17 cellular contexts compared by ENCODE assay signal in the genomic region with DNA sequence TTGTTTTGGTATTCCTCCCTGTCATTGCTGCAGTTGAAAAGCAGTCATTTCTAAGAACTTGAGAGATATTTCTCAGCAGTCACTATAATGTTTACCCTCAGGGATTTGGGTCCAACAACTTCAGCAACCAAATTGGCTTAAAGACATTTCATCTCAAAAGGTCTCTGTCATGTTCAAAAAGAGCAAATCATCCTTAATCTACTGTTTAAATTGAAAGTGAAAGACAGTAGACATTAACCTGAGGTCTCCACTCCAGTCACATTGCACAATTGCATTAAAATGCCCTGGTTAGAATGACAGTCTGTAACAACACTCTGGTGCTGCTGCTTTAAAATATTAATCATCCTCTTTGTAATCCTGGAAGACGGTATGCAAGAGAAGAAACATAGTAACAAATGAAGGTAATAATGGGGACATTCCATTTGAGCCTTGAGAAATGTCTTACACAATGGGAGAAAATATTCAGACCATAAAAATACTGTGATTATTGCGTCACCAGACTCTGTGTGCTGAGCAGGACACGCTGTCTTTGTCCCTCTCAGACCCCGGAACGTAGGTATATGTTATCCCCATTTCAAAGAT.
DNase-seq lines count a peak whose midpoint lies in the region; ATAC-seq and TF ChIP-seq lines count a peak whose summit lies in the region.
"Had no signal": no experiment of that assay in that cellular context is flagged by ENCODE, and none has a peak within 500 bp of the region (broad histone marks: within the 10 kb centered on the region; RNA-seq: fewer than 3 reads in every experiment).

No MANE protein-coding gene starts in this region.

- no peaks in the 10 kb centered on the region for H3K27me3 Mint-ChIP-seq in activated T-helper 17 cell treated with anti-CD3 and anti-CD28 coated beads, Interleukin-2, amount 50 U/mL, for 72 hours
- H3K27me3 Mint-ChIP-seq: T-cell had no signal

- no peaks in the 10 kb centered on the region for H3K27me3 ChIP-seq in heart right ventricle
- H3K27me3 ChIP-seq: Peyer's patch had no signal

- H3K4me1 Mint-ChIP-seq in activated T-helper 17 cell treated with anti-CD3 and anti-CD28 coated beads, Interleukin-2, amount 50 U/mL, for 72 hours = peaks cover 3% of the 10 kb centered on the region
- H3K4me1 Mint-ChIP-seq: T-cell had no signal

- H3K27ac ChIP-seq in heart right ventricle (no peak overlapping the region), caudate nucleus (ENCODE audit: low read depth, low read length) (no peak overlapping the region)
- H3K27ac ChIP-seq: Peyer's patch, psoas muscle, thoracic aorta had no signal

- no peaks in the 10 kb centered on the region for H3K9me3 ChIP-seq in heart right ventricle
- H3K9me3 ChIP-seq: Peyer's patch, psoas muscle, thoracic aorta had no signal

- peak; percentile 24 for ATAC-seq in left ventricle myocardium superior
- no peak for ATAC-seq in heart right ventricle
- ATAC-seq in activated T-helper 17 cell treated with anti-CD3 and anti-CD28 coated beads, Interleukin-2, amount 50 U/mL, for 72 hours (replicated peaks) = peak; percentile 43
- no peak for ATAC-seq in HG02642 (IDR thresholded peaks at IDR 0.05; ENCODE audit: poor library complexity, unreplicated experiment)
- ATAC-seq: T-cell had no signal

- H3K9me3 Mint-ChIP-seq in activated T-helper 17 cell treated with anti-CD3 and anti-CD28 coated beads, Interleukin-2, amount 50 U/mL, for 72 hours = no peaks in the 10 kb centered on the region
- H3K9me3 Mint-ChIP-seq: activated naive CD8-positive, alpha-beta T cell treated with anti-CD3 and anti-CD28 coated beads for 36 hours had no signal

- intact Hi-C loops in left ventricle myocardium superior (cut with micrococcal nuclease) = no loop called here
- intact Hi-C loops in heart right ventricle (cut with DNase I) = no loop called here
- intact Hi-C loops in posterior vena cava (cut with DNase I) = no loop called here

- H3K36me3 ChIP-seq in heart right ventricle = no peaks in the 10 kb centered on the region
- H3K36me3 ChIP-seq: Peyer's patch, thoracic aorta had no signal

- no peak for TF ChIP-seq CTCF in heart right ventricle (IDR thresholded peaks at IDR 0.05)

- no peak overlapping the region for H3K27ac Mint-ChIP-seq in activated T-helper 17 cell treated with anti-CD3 and anti-CD28 coated beads, Interleukin-2, amount 50 U/mL, for 72 hours
- H3K27ac Mint-ChIP-seq: activated naive CD8-positive, alpha-beta T cell treated with anti-CD3 and anti-CD28 coated beads for 36 hours; T-cell had no signal

- no peaks in the 10 kb centered on the region for H3K4me1 ChIP-seq in heart right ventricle
- H3K4me1 ChIP-seq: Peyer's patch, psoas muscle had no signal

- no peaks in the 10 kb centered on the region for H3K36me3 Mint-ChIP-seq in activated T-helper 17 cell treated with anti-CD3 and anti-CD28 coated beads, Interleukin-2, amount 50 U/mL, for 72 hours (ENCODE audit: low read depth)
- H3K36me3 Mint-ChIP-seq: activated naive CD8-positive, alpha-beta T cell treated with anti-CD3 and anti-CD28 coated beads for 36 hours; T-cell had no signal

- no peak overlapping the region for H3K4me3 ChIP-seq in heart right ventricle
- H3K4me3 ChIP-seq: Peyer's patch, psoas muscle, thoracic aorta had no signal

- DNase-seq in left ventricle myocardium superior = no peak
- DNase-seq in heart right ventricle = no peak
- DNase-seq in iris pigment epithelial cell (ENCODE audit: low read depth) = peak; percentile 1
- no peak for DNase-seq in GDM1 (lab: John Stamatoyannopoulos, UW)
- no peak for DNase-seq in caudate nucleus (lab: John Stamatoyannopoulos, UW)
- DNase-seq in posterior vena cava (ENCODE audit: low spot score) = no peak
- DNase-seq: activated CD4-positive, CD25-positive, alpha-beta regulatory T cell treated with anti-CD3 and anti-CD28 coated beads, Interleukin-2, amount 50 U/mL, for 72 hours; activated naive CD8-positive, alpha-beta T cell treated with anti-CD3 and anti-CD28 coated beads for 36 hours; cerebellar nuclear complex; NCI-H1417 treated with DMSO at 0.1 percent for 48 hours; NCI-H524 treated with DMSO at 0.1 percent for 48 hours; Peyer's patch; psoas muscle; T-cell had no signal

- WGBS in heart right ventricle, 2 donors = 72 to 87% methylated on average over 5 of the region's 5 CpGs

- no peak overlapping the region for H3K4me3 Mint-ChIP-seq in activated T-helper 17 cell treated with anti-CD3 and anti-CD28 coated beads, Interleukin-2, amount 50 U/mL, for 72 hours
- H3K4me3 Mint-ChIP-seq: activated naive CD8-positive, alpha-beta T cell treated with anti-CD3 and anti-CD28 coated beads for 36 hours; T-cell had no signal

Comparison
In these comparisons a context has a peak if more than half of its experiments do, and no peak if none do; other contexts are left out.
1. ATAC-seq: peak in left ventricle myocardium superior (single experiment) and activated T-helper 17 cell treated with anti-CD3 and anti-CD28 coated beads, Interleukin-2, amount 50 U/mL, for 72 hours (single experiment); none in heart right ventricle (0 of 8) and HG02642 (single experiment).